ENCODE assay signal across 8 cellular contexts in the genomic region with DNA sequence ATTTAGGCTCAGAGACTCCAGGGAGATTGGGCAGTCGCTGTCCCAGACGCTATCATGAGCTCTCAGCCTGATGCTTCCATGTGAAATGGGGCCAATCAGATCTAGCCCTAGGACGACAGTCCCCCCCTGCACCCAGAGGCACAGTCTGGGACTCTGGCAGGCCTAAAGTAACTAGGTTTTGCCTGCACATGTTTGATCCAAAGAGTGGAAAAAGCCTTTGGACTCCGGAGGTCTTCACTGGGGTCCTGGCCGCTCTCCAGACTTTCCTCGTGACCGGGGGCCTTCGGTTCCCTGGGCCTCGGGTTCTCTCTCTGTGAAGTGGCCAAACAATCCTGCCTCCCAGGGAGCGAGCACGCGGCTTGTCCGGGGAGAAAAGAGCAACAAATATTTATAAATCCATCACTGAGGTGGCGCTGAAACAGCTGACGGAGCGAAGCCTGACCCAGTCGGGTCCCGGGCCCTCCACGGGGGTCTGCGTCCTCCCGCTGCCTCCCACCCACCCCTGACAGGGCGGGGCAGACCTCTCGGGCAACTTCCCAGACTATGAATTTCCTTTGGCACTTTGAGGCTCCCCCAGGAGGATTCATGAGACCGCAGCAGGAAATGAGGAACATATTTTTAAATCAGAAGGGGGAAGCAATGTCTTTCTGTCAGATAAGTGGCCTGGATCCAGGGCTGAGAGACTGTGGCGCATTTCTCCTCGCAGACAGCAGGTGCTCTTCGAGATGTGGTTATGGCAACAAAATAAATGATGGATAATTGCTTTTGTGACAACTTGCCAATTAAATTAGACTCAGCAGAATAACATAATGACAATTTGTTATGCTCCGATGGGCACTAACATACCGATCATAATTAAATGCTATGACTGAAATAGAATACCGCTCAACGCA. TPM values are rescaled to one million over a fixed set of nuclear protein-coding genes. Genes with fewer than 3 reads are reported as not detected.
DNase-seq lines count a peak whose midpoint lies in the region; ATAC-seq lines count a peak whose summit lies in the region.

No MANE protein-coding gene starts in this region.

- DNase-seq in NCI-H82 (lab: John Stamatoyannopoulos, UW) (peak; percentile 67), NCI-H82 treated with DMSO at 0.1 percent for 48 hours (lab: John Stamatoyannopoulos, UW; ENCODE audit: unreplicated experiment) (no peak), RPMI8226 (peak; percentile 48), globus pallidus (ENCODE audit: low spot score) (peak; percentile 43), retina (peak; percentile 84), trophoblast cell (no peak)

- no peaks in the 10 kb centered on the region for H3K4me1 ChIP-seq in trophoblast cell (ENCODE audit: control insufficient read depth in 1 of 2, insufficient read depth in 2 of 2, low read length in 2 of 2)

- H3K4ac ChIP-seq in trophoblast cell (ENCODE audit: low read depth, low read length) = no peak overlapping the region

- no peak overlapping the region for H3K4me2 ChIP-seq in trophoblast cell (ENCODE audit: low read length)

- H2BK12ac ChIP-seq in trophoblast cell (ENCODE audit: low read length) = no peak overlapping the region

- no peaks in the 10 kb centered on the region for H3K36me3 ChIP-seq in trophoblast cell (ENCODE audit: control insufficient read depth in 1 of 2, insufficient read depth in 2 of 2, low read length in 2 of 2)

- H4K8ac ChIP-seq in trophoblast cell (ENCODE audit: low read depth, low read length) = no peak overlapping the region

- WGBS in trophoblast cell (ENCODE audit: extremely low coverage, insufficient coverage, insufficient read length) = no CpG with 5 or more reads among the region's 31 CpGs

- H4K12ac ChIP-seq in trophoblast cell (ENCODE audit: low read depth, low read length) = no peak overlapping the region

- H2AK5ac ChIP-seq in trophoblast cell (ENCODE audit: low read length) = no peak overlapping the region

- no peak overlapping the region for H3K27ac ChIP-seq in trophoblast cell (ENCODE audit: low read depth, low read length)

- no peak overlapping the region for H3K9ac ChIP-seq in trophoblast cell (ENCODE audit: low read length)

- no peak overlapping the region for H2AFZ ChIP-seq in trophoblast cell (ENCODE audit: insufficient read depth, low read length, poor library complexity)

- no peak overlapping the region for H3K4me3 ChIP-seq in trophoblast cell (ENCODE audit: low read depth, low read length)

- H3K9me3 ChIP-seq in trophoblast cell (ENCODE audit: insufficient read depth, low read depth, low read length) = no peaks in the 10 kb centered on the region

- no peak overlapping the region for H2BK120ac ChIP-seq in trophoblast cell (ENCODE audit: insufficient read depth, low read length, poor library complexity)

- H2BK5ac ChIP-seq in trophoblast cell (ENCODE audit: low read depth, low read length, poor library complexity) = no peak overlapping the region

- ATAC-seq in GM21423 (IDR thresholded peaks at IDR 0.05; ENCODE audit: unreplicated experiment) (no peak), GM18517 (IDR thresholded peaks at IDR 0.05; ENCODE audit: unreplicated experiment) (no peak)

- no peaks in the 10 kb centered on the region for H3K79me1 ChIP-seq in trophoblast cell (ENCODE audit: low read length)

- no peak overlapping the region for H4K91ac ChIP-seq in trophoblast cell (ENCODE audit: low read depth, low read length)

- no peak overlapping the region for H3K23ac ChIP-seq in trophoblast cell (ENCODE audit: low read length)

- no peaks in the 10 kb centered on the region for H3K79me2 ChIP-seq in trophoblast cell (ENCODE audit: control insufficient read depth, insufficient read depth, low read length, poor library complexity)

- no peak overlapping the region for H3K18ac ChIP-seq in trophoblast cell (ENCODE audit: low read length)

- no peaks in the 10 kb centered on the region for H3K27me3 ChIP-seq in trophoblast cell (ENCODE audit: insufficient read depth, low read length)

- no peak overlapping the region for H3K14ac ChIP-seq in trophoblast cell (ENCODE audit: low read length)

RNA-seq across cellular contexts. Expression of a gene that starts 38.9 kb away (rescaled TPM):
- 14.8 and 17.1 TPM in 2 replicates for polyA plus RNA-seq in trophoblast cell (2013)

Comparison
In these comparisons a context has a peak if more than half of its experiments do, and no peak if none do; other contexts are left out.
1. DNase-seq: peak in NCI-H82 (single experiment), RPMI8226 (single experiment), globus pallidus (single experiment) and retina (single experiment); none in NCI-H82 treated with DMSO at 0.1 percent for 48 hours (single experiment) and trophoblast cell (0 of 2).